Comparison of ENCODE assay signal across 25 cellular contexts in genomic region chr10:68435803-68436202, GRCh38.
"Had no signal": no experiment of that assay in that cellular context is flagged by ENCODE, and none has a peak within 500 bp of the region (broad histone marks: within the 10 kb centered on the region; RNA-seq: fewer than 3 reads in every experiment).

No MANE protein-coding gene starts in this region.

- H3K27ac ChIP-seq: brain microvascular endothelial cell, pancreas, psoas muscle, right atrium auricular region, upper lobe of left lung had no signal

- H3K4me3 Mint-ChIP-seq: activated CD4-positive, alpha-beta memory T cell treated with anti-CD3 and anti-CD28 coated beads for 36 hours; activated naive CD4-positive, alpha-beta T cell treated with anti-CD3 and anti-CD28 coated beads, Interleukin-2, amount 50 U/mL, for 24 hours; effector memory CD8-positive, alpha-beta T cell; nephron progenitor cell; T-cell; T-helper 2 cell treated with Interferon-gamma antibody and Interleukin-4, amounts not matched to agents 5 μg/mL and 100 μg/mL, for 36 hours had no signal

- H3K27me3 Mint-ChIP-seq: activated CD4-positive, alpha-beta memory T cell treated with anti-CD3 and anti-CD28 coated beads for 36 hours; activated naive CD4-positive, alpha-beta T cell treated with anti-CD3 and anti-CD28 coated beads, Interleukin-2, amount 50 U/mL, for 24 hours; effector memory CD8-positive, alpha-beta T cell; T-cell had no signal

- FAIRE-seq: endothelial cell of umbilical vein, frontal cortex, islet of Langerhans, pancreas had no signal

- H3K27me3 ChIP-seq: brain microvascular endothelial cell, pancreas, right atrium auricular region, upper lobe of left lung had no signal

- H3K36me3 ChIP-seq: pancreas, right atrium auricular region, upper lobe of left lung had no signal

- ATAC-seq: effector memory CD8-positive, alpha-beta T cell; esophagus mucosa; left ventricle myocardium superior; pancreas; psoas muscle; stimulated activated naive CD8-positive, alpha-beta T cell treated with anti-CD3 and anti-CD28 coated beads, Interleukin-15, Interleukin-2, amounts not matched to agents 100 U/mL and 50 U/mL, for 24 hours; T-cell had no signal

- H3K4me3 ChIP-seq: pancreas, psoas muscle, right atrium auricular region, upper lobe of left lung had no signal

- H3K4me1 Mint-ChIP-seq: activated naive CD4-positive, alpha-beta T cell treated with anti-CD3 and anti-CD28 coated beads, Interleukin-2, amount 50 U/mL, for 24 hours; nephron progenitor cell; T-cell had no signal

- H3K9me3 ChIP-seq: pancreas, psoas muscle, right atrium auricular region, upper lobe of left lung had no signal

- DNase-seq: activated CD4-positive, alpha-beta memory T cell treated with anti-CD3 and anti-CD28 coated beads for 36 hours; activated CD4-positive, alpha-beta T cell treated with anti-CD3 and anti-CD28 coated beads for 48 hours; activated effector memory CD4-positive, alpha-beta T cell treated with anti-CD3 and anti-CD28 coated beads, Interleukin-2, amount 50 U/mL, for 16 hours; activated T-cell treated with anti-CD3 and anti-CD28 coated beads for 4 hours; aorta; brain microvascular endothelial cell; caudate nucleus; effector memory CD8-positive, alpha-beta T cell; glutamatergic neuron; hypothalamus; left ventricle myocardium superior; nephron progenitor cell; pancreas; psoas muscle; stimulated activated CD4-positive, alpha-beta T cell treated with anti-CD3 and anti-CD28 coated beads, Interleukin-4, amount 100 ng/mL, for 24 hours; stimulated activated naive CD8-positive, alpha-beta T cell treated with anti-CD3 and anti-CD28 coated beads, Interleukin-15, Interleukin-2, amounts not matched to agents 100 U/mL and 50 U/mL, for 24 hours; T-cell; upper lobe of left lung had no signal

- H3K36me3 Mint-ChIP-seq: activated naive CD4-positive, alpha-beta T cell treated with anti-CD3 and anti-CD28 coated beads, Interleukin-2, amount 50 U/mL, for 24 hours had no signal

- H3K27ac Mint-ChIP-seq: activated CD4-positive, alpha-beta memory T cell treated with anti-CD3 and anti-CD28 coated beads for 36 hours; activated naive CD4-positive, alpha-beta T cell treated with anti-CD3 and anti-CD28 coated beads, Interleukin-2, amount 50 U/mL, for 24 hours; effector memory CD8-positive, alpha-beta T cell; T-cell had no signal

- H3K9me3 Mint-ChIP-seq: activated CD4-positive, alpha-beta memory T cell treated with anti-CD3 and anti-CD28 coated beads for 36 hours; activated naive CD4-positive, alpha-beta T cell treated with anti-CD3 and anti-CD28 coated beads, Interleukin-2, amount 50 U/mL, for 24 hours; effector memory CD8-positive, alpha-beta T cell; nephron progenitor cell; T-cell; T-helper 2 cell treated with Interferon-gamma antibody and Interleukin-4, amounts not matched to agents 5 μg/mL and 100 μg/mL, for 36 hours had no signal

- H3K4me1 ChIP-seq: pancreas, psoas muscle, right atrium auricular region, upper lobe of left lung had no signal
